2 cellular contexts compared by ENCODE assay signal in the genomic region with DNA sequence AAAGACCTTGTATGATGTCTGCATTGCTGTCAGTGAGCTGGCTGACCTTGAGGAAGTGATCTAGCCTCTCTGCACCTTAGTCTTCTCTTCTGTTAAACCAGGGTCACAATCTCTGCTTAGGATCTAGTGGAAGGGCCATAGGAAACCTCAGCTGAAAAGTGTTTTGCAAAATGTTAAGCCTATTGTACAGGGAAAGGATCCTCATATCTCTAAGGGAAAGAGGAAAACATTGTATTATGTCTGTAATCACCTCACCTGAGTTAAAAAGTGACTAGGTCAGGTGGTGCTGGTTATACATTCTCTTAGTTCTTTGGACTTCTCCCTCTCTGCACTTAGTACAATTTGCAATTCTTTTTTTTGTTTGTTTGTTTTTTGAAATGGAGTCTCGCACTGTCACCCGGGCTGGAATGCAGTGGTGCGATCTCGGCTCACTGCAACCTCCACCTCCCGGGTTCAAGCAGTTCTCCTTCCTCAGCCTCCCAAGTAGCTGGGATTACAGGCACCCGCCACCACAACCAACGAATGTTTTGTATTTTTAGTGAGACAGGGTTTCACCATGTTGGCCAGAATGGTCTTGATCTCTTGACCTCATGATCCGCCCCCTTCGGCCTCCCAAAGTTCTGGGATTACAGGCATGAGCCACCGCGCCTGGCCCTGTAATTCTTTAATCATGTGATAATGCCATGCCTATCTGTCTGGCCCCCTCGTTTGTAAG.
A peak's percentile ranks its signal among the peaks of the same experiment; 100 is the strongest.
TF ChIP-seq lines count a peak whose summit lies in the region.

No MANE protein-coding gene starts in this region.

TF ChIP-seq in A549, 52 proteins besides CTCF, POLR2A, EP300 and RAD21:
- no peak for TF ChIP-seq MYC (IDR thresholded peaks at IDR 0.05; ENCODE audit: borderline replicate concordance, low read length)
- TF ChIP-seq, protein P1, sequence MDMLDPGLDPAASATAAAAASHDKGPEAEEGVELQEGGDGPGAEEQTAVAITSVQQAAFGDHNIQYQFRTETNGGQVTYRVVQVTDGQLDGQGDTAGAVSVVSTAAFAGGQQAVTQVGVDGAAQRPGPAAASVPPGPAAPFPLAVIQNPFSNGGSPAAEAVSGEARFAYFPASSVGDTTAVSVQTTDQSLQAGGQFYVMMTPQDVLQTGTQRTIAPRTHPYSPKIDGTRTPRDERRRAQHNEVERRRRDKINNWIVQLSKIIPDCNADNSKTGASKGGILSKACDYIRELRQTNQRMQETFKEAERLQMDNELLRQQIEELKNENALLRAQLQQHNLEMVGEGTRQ (IDR thresholded peaks at IDR 0.05), result no peak
- TF ChIP-seq TFCP2L1 (CRISPR knock-in tag; IDR thresholded peaks at IDR 0.05), result no peak
- no peak for TF ChIP-seq MAZ (IDR thresholded peaks at IDR 0.05; ENCODE audit: borderline replicate concordance, low read depth, low read length)
- TF ChIP-seq, protein P2, sequence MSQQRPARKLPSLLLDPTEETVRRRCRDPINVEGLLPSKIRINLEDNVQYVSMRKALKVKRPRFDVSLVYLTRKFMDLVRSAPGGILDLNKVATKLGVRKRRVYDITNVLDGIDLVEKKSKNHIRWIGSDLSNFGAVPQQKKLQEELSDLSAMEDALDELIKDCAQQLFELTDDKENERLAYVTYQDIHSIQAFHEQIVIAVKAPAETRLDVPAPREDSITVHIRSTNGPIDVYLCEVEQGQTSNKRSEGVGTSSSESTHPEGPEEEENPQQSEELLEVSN (IDR thresholded peaks at IDR 0.05; ENCODE audit: borderline replicate concordance, low read depth), result no peak
- no peak for TF ChIP-seq FOXS1 (CRISPR knock-in tag; IDR thresholded peaks at IDR 0.05)
- no peak for TF ChIP-seq NR3C1 (IDR thresholded peaks at IDR 0.05)
- TF ChIP-seq HEYL (CRISPR knock-in tag; IDR thresholded peaks at IDR 0.05), result no peak
- TF ChIP-seq CHD2 (IDR thresholded peaks at IDR 0.05; ENCODE audit: low read length, partially characterized antibody), result no peak
- TF ChIP-seq, protein P3, sequence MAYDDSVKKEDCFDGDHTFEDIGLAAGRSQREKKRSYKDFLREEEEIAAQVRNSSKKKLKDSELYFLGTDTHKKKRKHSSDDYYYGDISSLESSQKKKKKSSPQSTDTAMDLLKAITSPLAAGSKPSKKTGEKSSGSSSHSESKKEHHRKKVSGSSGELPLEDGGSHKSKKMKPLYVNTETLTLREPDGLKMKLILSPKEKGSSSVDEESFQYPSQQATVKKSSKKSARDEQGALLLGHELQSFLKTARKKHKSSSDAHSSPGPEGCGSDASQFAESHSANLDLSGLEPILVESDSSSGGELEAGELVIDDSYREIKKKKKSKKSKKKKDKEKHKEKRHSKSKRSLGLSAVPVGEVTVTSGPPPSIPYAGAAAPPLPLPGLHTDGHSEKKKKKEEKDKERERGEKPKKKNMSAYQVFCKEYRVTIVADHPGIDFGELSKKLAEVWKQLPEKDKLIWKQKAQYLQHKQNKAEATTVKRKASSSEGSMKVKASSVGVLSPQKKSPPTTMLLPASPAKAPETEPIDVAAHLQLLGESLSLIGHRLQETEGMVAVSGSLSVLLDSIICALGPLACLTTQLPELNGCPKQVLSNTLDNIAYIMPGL (CRISPR knock-in tag; IDR thresholded peaks at IDR 0.05; ENCODE audit: borderline replicate concordance), result no peak

TF ChIP-seq in liver, 16 proteins besides CTCF, POLR2A, EP300 and RAD21:
- TF ChIP-seq SP1 (IDR thresholded peaks at IDR 0.05), result peak; percentile 95
- peak; percentile 60 for TF ChIP-seq TAF1 (conservative IDR thresholded peaks at IDR 0.05)
- TF ChIP-seq, protein P4, sequence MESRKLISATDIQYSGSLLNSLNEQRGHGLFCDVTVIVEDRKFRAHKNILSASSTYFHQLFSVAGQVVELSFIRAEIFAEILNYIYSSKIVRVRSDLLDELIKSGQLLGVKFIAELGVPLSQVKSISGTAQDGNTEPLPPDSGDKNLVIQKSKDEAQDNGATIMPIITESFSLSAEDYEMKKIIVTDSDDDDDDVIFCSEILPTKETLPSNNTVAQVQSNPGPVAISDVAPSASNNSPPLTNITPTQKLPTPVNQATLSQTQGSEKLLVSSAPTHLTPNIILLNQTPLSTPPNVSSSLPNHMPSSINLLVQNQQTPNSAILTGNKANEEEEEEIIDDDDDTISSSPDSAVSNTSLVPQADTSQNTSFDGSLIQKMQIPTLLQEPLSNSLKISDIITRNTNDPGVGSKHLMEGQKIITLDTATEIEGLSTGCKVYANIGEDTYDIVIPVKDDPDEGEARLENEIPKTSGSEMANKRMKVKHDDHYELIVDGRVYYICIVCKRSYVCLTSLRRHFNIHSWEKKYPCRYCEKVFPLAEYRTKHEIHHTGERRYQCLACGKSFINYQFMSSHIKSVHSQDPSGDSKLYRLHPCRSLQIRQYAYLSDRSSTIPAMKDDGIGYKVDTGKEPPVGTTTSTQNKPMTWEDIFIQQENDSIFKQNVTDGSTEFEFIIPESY (IDR thresholded peaks at IDR 0.05), result peak; percentile 76
- peak; percentile 89 to 93 for TF ChIP-seq HNF4A (conservative IDR thresholded peaks at IDR 0.05)
- TF ChIP-seq GABPA (IDR thresholded peaks at IDR 0.05 in 1 of 2, conservative IDR thresholded peaks at IDR 0.05 in 1 of 2), result peak in 1 of 2 donors; percentile 25
- TF ChIP-seq FOXA2 (IDR thresholded peaks at IDR 0.05), result peak; percentile 48
- peak; percentile 57 to 82 for TF ChIP-seq RXRA (IDR thresholded peaks at IDR 0.05)
- TF ChIP-seq JUND (IDR thresholded peaks at IDR 0.05), result peak in 1 of 2 donors; percentile 57
- TF ChIP-seq EGR1 (IDR thresholded peaks at IDR 0.05; ENCODE audit: low read depth in 2 of 2), result no peak
- TF ChIP-seq, protein P5, sequence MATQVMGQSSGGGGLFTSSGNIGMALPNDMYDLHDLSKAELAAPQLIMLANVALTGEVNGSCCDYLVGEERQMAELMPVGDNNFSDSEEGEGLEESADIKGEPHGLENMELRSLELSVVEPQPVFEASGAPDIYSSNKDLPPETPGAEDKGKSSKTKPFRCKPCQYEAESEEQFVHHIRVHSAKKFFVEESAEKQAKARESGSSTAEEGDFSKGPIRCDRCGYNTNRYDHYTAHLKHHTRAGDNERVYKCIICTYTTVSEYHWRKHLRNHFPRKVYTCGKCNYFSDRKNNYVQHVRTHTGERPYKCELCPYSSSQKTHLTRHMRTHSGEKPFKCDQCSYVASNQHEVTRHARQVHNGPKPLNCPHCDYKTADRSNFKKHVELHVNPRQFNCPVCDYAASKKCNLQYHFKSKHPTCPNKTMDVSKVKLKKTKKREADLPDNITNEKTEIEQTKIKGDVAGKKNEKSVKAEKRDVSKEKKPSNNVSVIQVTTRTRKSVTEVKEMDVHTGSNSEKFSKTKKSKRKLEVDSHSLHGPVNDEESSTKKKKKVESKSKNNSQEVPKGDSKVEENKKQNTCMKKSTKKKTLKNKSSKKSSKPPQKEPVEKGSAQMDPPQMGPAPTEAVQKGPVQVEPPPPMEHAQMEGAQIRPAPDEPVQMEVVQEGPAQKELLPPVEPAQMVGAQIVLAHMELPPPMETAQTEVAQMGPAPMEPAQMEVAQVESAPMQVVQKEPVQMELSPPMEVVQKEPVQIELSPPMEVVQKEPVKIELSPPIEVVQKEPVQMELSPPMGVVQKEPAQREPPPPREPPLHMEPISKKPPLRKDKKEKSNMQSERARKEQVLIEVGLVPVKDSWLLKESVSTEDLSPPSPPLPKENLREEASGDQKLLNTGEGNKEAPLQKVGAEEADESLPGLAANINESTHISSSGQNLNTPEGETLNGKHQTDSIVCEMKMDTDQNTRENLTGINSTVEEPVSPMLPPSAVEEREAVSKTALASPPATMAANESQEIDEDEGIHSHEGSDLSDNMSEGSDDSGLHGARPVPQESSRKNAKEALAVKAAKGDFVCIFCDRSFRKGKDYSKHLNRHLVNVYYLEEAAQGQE (IDR thresholded peaks at IDR 0.05), result peak; percentile 78
- peak; percentile 68 for TF ChIP-seq HNF4G (IDR thresholded peaks at IDR 0.05)
- peak; percentile 92 for TF ChIP-seq YY1 (IDR thresholded peaks at IDR 0.05)
- peak; percentile 58 for TF ChIP-seq NR2F2 (IDR thresholded peaks at IDR 0.05)
- TF ChIP-seq, protein P6, sequence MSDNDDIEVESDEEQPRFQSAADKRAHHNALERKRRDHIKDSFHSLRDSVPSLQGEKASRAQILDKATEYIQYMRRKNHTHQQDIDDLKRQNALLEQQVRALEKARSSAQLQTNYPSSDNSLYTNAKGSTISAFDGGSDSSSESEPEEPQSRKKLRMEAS (IDR thresholded peaks at IDR 0.05), result peak; percentile 62
- peak; percentile 45 for TF ChIP-seq FOXA1 (IDR thresholded peaks at IDR 0.05)
- TF ChIP-seq, protein P7, sequence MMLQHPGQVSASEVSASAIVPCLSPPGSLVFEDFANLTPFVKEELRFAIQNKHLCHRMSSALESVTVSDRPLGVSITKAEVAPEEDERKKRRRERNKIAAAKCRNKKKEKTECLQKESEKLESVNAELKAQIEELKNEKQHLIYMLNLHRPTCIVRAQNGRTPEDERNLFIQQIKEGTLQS (IDR thresholded peaks at IDR 0.05), result no peak
TF ChIP-seq in liver: peak in this region for 14.
